In genomic region chr16:31072540-31073072, GRCh38 we compare ENCODE assay signal across 7 cellular contexts. TPM values are rescaled to one million over a fixed set of nuclear protein-coding genes. Genes with fewer than 3 reads are reported as not detected.
DNase-seq lines count a peak whose midpoint lies in the region; ATAC-seq, FAIRE-seq and TF ChIP-seq lines count a peak whose summit lies in the region.

No MANE protein-coding gene starts in this region.

- DNase-seq in GM03348 (ENCODE audit: low spot score): peak; percentile 55
- no peak for DNase-seq in activated B cell treated with CpG ODN at 0.5 μM for 24 hours
- DNase-seq in fibroblast of peridontal ligament (ENCODE audit: extremely low read depth): peak; percentile 46
- DNase-seq in pancreas: peak in 2 of 6 donors; percentile 23 to 29
- DNase-seq in activated gamma-delta T cell (lab: John Stamatoyannopoulos, UW): no peak
- DNase-seq in midbrain (lab: John Stamatoyannopoulos, UW): no peak

- H3K27ac Mint-ChIP-seq in activated B cell treated with CpG ODN at 0.5 μM for 24 hours: peak overlapping the region; percentile 81

- no peaks in the 10 kb centered on the region for H3K27me3 Mint-ChIP-seq in activated B cell treated with CpG ODN at 0.5 μM for 24 hours

- CTCF ChIA-PET in activated B cell treated with CpG ODN at 0.5 μM for 24 hours (lab: Charles Lee): interaction anchor here (1.9 kb wide), 1 partner anchor 88 kb away, joined by 6 read pairs; the partner anchor contains the start of gene HSD3B7

- H3K4me3 ChIP-seq in HUES48 (ENCODE audit: low read depth, low read length) (peak overlapping the region; percentile 79), pancreas (peak overlapping the region; percentile 65 to 100 (median 90))

- H3K27me3 ChIP-seq in HUES48 (ENCODE audit: control insufficient read depth, insufficient read depth, low read length): no peaks in the 10 kb centered on the region
- H3K27me3 ChIP-seq in pancreas: no peaks in the 10 kb centered on the region

- H3K9me3 Mint-ChIP-seq in activated B cell treated with CpG ODN at 0.5 μM for 24 hours: no peaks in the 10 kb centered on the region

- 2 to 4% methylated on average over 20 of the region's 20 CpGs for WGBS in pancreas, 2 donors

- H3K4me1 ChIP-seq in HUES48 (ENCODE audit: control insufficient read depth, insufficient read depth, low read length) (peaks cover 6% of the 10 kb centered on the region; the same call in 1 of the 2 replicates), pancreas (peaks cover 0 to 12% (median 5%) of the 10 kb centered on the region in 3 donors)

- H3K36me3 ChIP-seq in HUES48 (ENCODE audit: control insufficient read depth, insufficient read depth, low read length): peaks cover 19% of the 10 kb centered on the region
- H3K36me3 ChIP-seq in pancreas: peaks cover 0 to 13% (median 6%) of the 10 kb centered on the region in 3 donors

- TF ChIP-seq CTCF in activated B cell treated with CpG ODN at 0.5 μM for 24 hours (IDR thresholded peaks at IDR 0.05) (no peak), pancreas (IDR thresholded peaks at IDR 0.05) (no peak)

- no peak for FAIRE-seq in pancreas (lab: Jason Lieb, UNC)

- peak overlapping the region; percentile 96 for H3K4me3 Mint-ChIP-seq in activated B cell treated with CpG ODN at 0.5 μM for 24 hours

- H3K9me3 ChIP-seq in HUES48 (ENCODE audit: control insufficient read depth, insufficient read depth, low read length): no peaks in the 10 kb centered on the region
- no peaks in the 10 kb centered on the region for H3K9me3 ChIP-seq in pancreas

- POLR2A ChIA-PET in activated B cell treated with CpG ODN at 0.5 μM for 24 hours (lab: Charles Lee): interaction anchor here (2.1 to 2.9 kb wide), 7 partner anchors 9 to 107 kb away, joined by 8 to 59 read pairs (median 39); partner anchors contain the start of genes FUS, KAT8, STX4 and VKORC1

- peaks cover 37% of the 10 kb centered on the region for H3K4me1 Mint-ChIP-seq in activated B cell treated with CpG ODN at 0.5 μM for 24 hours

- no peak for ATAC-seq in activated B cell treated with CpG ODN at 0.5 μM for 24 hours (ENCODE audit: low read depth)
- no peak for ATAC-seq in pancreas

- peak overlapping the region; percentile 73 for H3K9ac ChIP-seq in HUES48 (ENCODE audit: low read depth, low read length)

- H3K36me3 Mint-ChIP-seq in activated B cell treated with CpG ODN at 0.5 μM for 24 hours (ENCODE audit: low read depth): peaks cover 38% of the 10 kb centered on the region

- intact Hi-C loops in activated B cell treated with CpG ODN at 0.5 μM for 24 hours (cut with micrococcal nuclease): loop anchor here (1.0 to 5.0 kb wide), 2 partner anchors 45 to 370 kb away; partner anchors contain the start of genes KAT8 and ZNF843
- intact Hi-C loops in pancreas (cut with DNase I): no loop called here

- H3K27ac ChIP-seq in HUES48 (ENCODE audit: low read depth, low read length): peak overlapping the region; percentile 96
- peak overlapping the region in 3 of 4 donors; percentile 82 to 90 (median 84) for H3K27ac ChIP-seq in pancreas

RNA-seq across cellular contexts. Expression of gene ZNF668, which starts 1.4 kb away (rescaled TPM):
- total RNA-seq in activated B cell treated with CpG ODN at 0.5 μM for 24 hours (8.3 and 10.1 TPM in 2 replicates), pancreas (1 to 10 TPM; 1.5 to 5.5 (median 3.3) TPM)
- 1 to 10 TPM; 4.5 to 6.4 TPM for polyA plus RNA-seq in pancreas

RNA-seq across cellular contexts. Expression of gene ZNF646, which starts 1.6 kb away (rescaled TPM):
- total RNA-seq in activated B cell treated with CpG ODN at 0.5 μM for 24 hours (32.4 and 32.5 TPM in 2 replicates), pancreas (10 to 100 TPM in 1 of 6 donors, 1 to 10 TPM in 5; 5.6 to 12.6 (median 7.0) TPM)
- polyA plus RNA-seq in pancreas: 10 to 100 TPM in 1 of 2 donors, 1 to 10 TPM in 1; 3.9 to 10.7 TPM

RNA-seq across cellular contexts. Expression of gene PRSS53, which starts 16.1 kb away (rescaled TPM):
- total RNA-seq in activated B cell treated with CpG ODN at 0.5 μM for 24 hours: 5.1 and 5.5 TPM in 2 replicates
- 1 to 10 TPM in 5 of 6 donors, under 1 TPM in 1; 0.52 to 2.1 (median 1.3) TPM for total RNA-seq in pancreas
- 1 to 10 TPM; 5.3 to 8.2 TPM for polyA plus RNA-seq in pancreas

RNA-seq across cellular contexts. Expression of gene VKORC1, which starts 22.0 kb away (rescaled TPM):
- total RNA-seq in activated B cell treated with CpG ODN at 0.5 μM for 24 hours (38.7 and 41.9 TPM in 2 replicates), pancreas (10 to 100 TPM; 37.7 to 54.3 (median 49.7) TPM)
- polyA plus RNA-seq in pancreas: 10 to 100 TPM; 50.2 to 90.9 TPM

RNA-seq across cellular contexts. Expression of gene BCKDK, which starts 35.6 kb away (rescaled TPM):
- total RNA-seq in activated B cell treated with CpG ODN at 0.5 μM for 24 hours (24.8 and 27.3 TPM in 2 replicates), pancreas (10 to 100 TPM; 25.7 to 64.2 (median 37.0) TPM)
- polyA plus RNA-seq in pancreas: 10 to 100 TPM; 27.4 to 30.7 TPM

Comparison
In these comparisons a context has a peak if more than half of its experiments do, and no peak if none do; other contexts are left out.
1. DNase-seq: peak in GM03348 (single experiment) and fibroblast of peridontal ligament (single experiment); none in activated B cell treated with CpG ODN at 0.5 μM for 24 hours (single experiment), activated gamma-delta T cell (single experiment) and midbrain (single experiment).